Comparison of ENCODE assay signal across 9 cellular contexts in the genomic region with DNA sequence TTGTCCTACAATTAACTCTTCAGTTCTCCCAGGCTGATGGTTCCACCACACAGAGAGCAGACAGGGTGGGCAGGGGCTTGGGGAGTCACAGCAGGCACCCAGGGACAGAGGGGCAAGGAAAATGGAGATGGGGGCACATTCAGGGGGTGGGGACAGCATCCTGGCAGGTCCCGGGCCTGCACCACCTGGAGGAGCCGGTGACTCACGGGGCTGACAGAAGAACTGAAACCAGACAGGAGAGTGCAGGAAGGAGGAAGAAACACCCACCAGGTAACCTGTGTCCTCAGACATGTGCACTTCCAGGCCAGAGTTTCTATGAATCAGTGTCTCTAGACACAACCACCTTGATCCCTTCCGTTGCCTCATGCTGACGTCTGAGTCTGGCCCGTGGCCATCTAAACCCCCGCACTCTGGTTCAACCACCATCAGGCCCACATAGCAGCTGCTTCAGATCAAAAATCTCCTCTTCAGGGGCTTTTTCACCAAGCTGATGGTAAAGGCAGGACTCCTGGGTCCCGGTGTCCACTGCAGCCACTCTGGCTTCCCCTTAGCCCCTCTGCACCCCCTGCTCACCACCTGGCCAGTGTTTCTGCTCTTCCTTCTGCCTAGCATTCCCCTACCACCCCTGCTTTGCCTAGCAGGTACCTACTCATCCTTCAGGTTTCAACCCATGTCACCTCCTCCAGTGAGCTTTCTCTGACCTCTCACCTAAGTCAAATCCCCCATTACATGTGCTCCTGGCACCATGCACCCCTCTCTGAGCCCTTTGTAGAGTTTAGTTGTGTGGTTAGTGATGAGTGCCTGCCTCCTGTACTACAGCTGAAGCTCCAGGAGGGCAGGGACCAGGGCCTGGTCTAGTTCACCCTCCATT. TPM values are rescaled to one million over a fixed set of nuclear protein-coding genes. Genes with fewer than 3 reads are reported as not detected.
A peak's percentile ranks its signal among the peaks of the same experiment; 100 is the strongest.
DNase-seq lines count a peak whose midpoint lies in the region; ATAC-seq and TF ChIP-seq lines count a peak whose summit lies in the region.
"Had no signal": no experiment of that assay in that cellular context is flagged by ENCODE, and none has a peak within 500 bp of the region (broad histone marks: within the 10 kb centered on the region; RNA-seq: fewer than 3 reads in every experiment).

No MANE protein-coding gene starts in this region.

- no peak overlapping the region for H3K4me3 Mint-ChIP-seq in neural progenitor cell

- peaks cover 7% of the 10 kb centered on the region for H3K27me3 Mint-ChIP-seq in neural progenitor cell (ENCODE audit: insufficient read depth, low read depth)

- no peak overlapping the region for H3K9ac ChIP-seq in neural progenitor cell

- peak; percentile 62 for DNase-seq in activated naive CD4-positive, alpha-beta T cell treated with Interleukin-2 at 50 U/mL for 16 hours
- DNase-seq in activated naive CD4-positive, alpha-beta T cell (lab: John Stamatoyannopoulos, UW): no peak
- DNase-seq in activated T-cell treated with anti-CD3 and anti-CD28 coated beads, Interleukin-2, amount 50 U/mL, for 1 hour: peak; percentile 65
- DNase-seq in neural progenitor cell (ENCODE audit: low spot score): no peak
- DNase-seq in dedifferentiated amniotic fluid mesenchymal stem cell (ENCODE audit: extremely low spot score): no peak
- no peak for DNase-seq in EL
- no peak for DNase-seq in NCI-H748 (lab: John Stamatoyannopoulos, UW; ENCODE audit: unreplicated experiment)

- H3K4me1 ChIP-seq in neural progenitor cell: peaks cover 19% of the 10 kb centered on the region

- no peaks in the 10 kb centered on the region for H3F3A ChIP-seq in neural progenitor cell (ENCODE audit: low read depth)

- no peak overlapping the region for H3K4me3 ChIP-seq in neural progenitor cell

- H3K36me3 ChIP-seq in neural progenitor cell: no peaks in the 10 kb centered on the region
- H3K36me3 ChIP-seq: neutrophil had no signal

- no peaks in the 10 kb centered on the region for H3K36me3 Mint-ChIP-seq in neural progenitor cell

- no peak overlapping the region for H3K4me2 ChIP-seq in neural progenitor cell

- TF ChIP-seq CTCF in neural progenitor cell (IDR thresholded peaks at IDR 0.05): no peak

- H3K27me3 ChIP-seq in neural progenitor cell: no peaks in the 10 kb centered on the region

- no peak overlapping the region for H3K27ac ChIP-seq in neural progenitor cell
- H3K27ac ChIP-seq: neutrophil had no signal

- no peaks in the 10 kb centered on the region for H3K9me3 ChIP-seq in neural progenitor cell (ENCODE audit: low read depth)
- H3K9me3 ChIP-seq: neutrophil had no signal

- no peaks in the 10 kb centered on the region for H3K9me3 Mint-ChIP-seq in neural progenitor cell

- peak; percentile 41 for ATAC-seq in HG03442 (IDR thresholded peaks at IDR 0.05; ENCODE audit: unreplicated experiment)

- H3K27ac Mint-ChIP-seq in neural progenitor cell: peak overlapping the region; percentile 53

- H2AFZ ChIP-seq in neural progenitor cell (replicated peaks): no peak overlapping the region

- H3K79me2 ChIP-seq in neural progenitor cell (ENCODE audit: low read depth): no peaks in the 10 kb centered on the region

- peaks cover 11% of the 10 kb centered on the region for H3K4me1 Mint-ChIP-seq in neural progenitor cell

- no peaks in the 10 kb centered on the region for H4K20me1 ChIP-seq in neural progenitor cell (ENCODE audit: low read depth)

RNA-seq across cellular contexts. Expression of a gene that starts 16.5 kb away (rescaled TPM):
- 0.99 and 1.1 TPM in 2 replicates for total RNA-seq in neural progenitor cell (ENCODE audit: low replicate concordance)

RNA-seq across cellular contexts. Expression of a gene that starts 49.8 kb away (rescaled TPM):
- 3.5 and 11.7 TPM in 2 replicates for total RNA-seq in neural progenitor cell (ENCODE audit: low replicate concordance)

Comparison
In these comparisons a context has a peak if more than half of its experiments do, and no peak if none do; other contexts are left out.
1. DNase-seq: peak in activated naive CD4-positive, alpha-beta T cell treated with Interleukin-2 at 50 U/mL for 16 hours (single experiment) and activated T-cell treated with anti-CD3 and anti-CD28 coated beads, Interleukin-2, amount 50 U/mL, for 1 hour (single experiment); none in activated naive CD4-positive, alpha-beta T cell (0 of 4), neural progenitor cell (single experiment), dedifferentiated amniotic fluid mesenchymal stem cell (single experiment), EL (single experiment) and NCI-H748 (single experiment).